Comparison of ENCODE assay signal across 1 cellular context in genomic region chr3:188135271-188135670, GRCh38.
TF ChIP-seq lines count a peak whose summit lies in the region.

No MANE protein-coding gene starts in this region.

TF ChIP-seq in HepG2, 621 proteins besides CTCF, POLR2A, EP300 and RAD21:
- TF ChIP-seq THRA (CRISPR knock-in tag; IDR thresholded peaks at IDR 0.05; ENCODE audit: borderline replicate concordance) (peak; percentile 16; the same call in 1 of the 2 replicates), NCOR1 (IDR thresholded peaks at IDR 0.05; ENCODE audit: borderline replicate concordance, low read length) (0 out of 2 replicates have a peak, but pooled peaks have one; percentile 8), CSRNP2 (CRISPR knock-in tag; conservative IDR thresholded peaks at IDR 0.05; ENCODE audit: low read depth) (no peak)
